In genomic region chr1:160032165-160032827, GRCh38 we compare ENCODE assay signal across 8 cellular contexts. TPM values are rescaled to one million over a fixed set of nuclear protein-coding genes. Genes with fewer than 3 reads are reported as not detected.
A peak's percentile ranks its signal among the peaks of the same experiment; 100 is the strongest.
DNase-seq lines count a peak whose midpoint lies in the region; ATAC-seq and TF ChIP-seq lines count a peak whose summit lies in the region.

No MANE protein-coding gene starts in this region.

- H3K27ac Mint-ChIP-seq in memory B cell, result peak overlapping the region; percentile 65

- H3K4me2 ChIP-seq in OCI-LY3 (ENCODE audit: low read length), result peak overlapping the region; percentile 83

- H3K4me1 ChIP-seq in OCI-LY3 (ENCODE audit: low read length) (peaks cover 15% of the 10 kb centered on the region), upper lobe of right lung (peaks cover 23% of the 10 kb centered on the region)

- H3K4me3 Mint-ChIP-seq in memory B cell, result peak overlapping the region; percentile 98

- H3K36me3 ChIP-seq in OCI-LY3 (replicated peaks; ENCODE audit: low read depth, low read length), result no peaks in the 10 kb centered on the region
- H3K36me3 ChIP-seq in upper lobe of right lung, result no peaks in the 10 kb centered on the region

- TF ChIP-seq CTCF in C4-2B (conservative IDR thresholded peaks at IDR 0.05) (no peak), OCI-LY3 (IDR thresholded peaks at IDR 0.05; ENCODE audit: low read depth, low read length) (no peak), choroid plexus epithelial cell (conservative IDR thresholded peaks at IDR 0.05; ENCODE audit: low read depth, low read length) (no peak), upper lobe of right lung (IDR thresholded peaks at IDR 0.05) (no peak), GM13977 (IDR thresholded peaks at IDR 0.05; ENCODE audit: extremely low read depth, insufficient read depth, missing control alignments) (no peak)

- H3K27me3 ChIP-seq in OCI-LY3 (ENCODE audit: low read depth, low read length) (peaks cover 5% of the 10 kb centered on the region; the same call in 1 of the 2 replicates), upper lobe of right lung (no peaks in the 10 kb centered on the region)

- no peaks in the 10 kb centered on the region for H3K27me3 Mint-ChIP-seq in memory B cell

- no peaks in the 10 kb centered on the region for H3K9me3 Mint-ChIP-seq in memory B cell

- intact Hi-C loops in upper lobe of right lung (cut with DNase I), result no loop called here

- H3K4me3 ChIP-seq in OCI-LY3 (ENCODE audit: low read length) (peak overlapping the region; percentile 88), choroid plexus epithelial cell (ENCODE audit: low read depth, low read length) (peak overlapping the region; percentile 84), upper lobe of right lung (peak overlapping the region; percentile 79)

- ATAC-seq in GM21360 (IDR thresholded peaks at IDR 0.05; ENCODE audit: unreplicated experiment), result peak; percentile 8
- ATAC-seq in memory B cell (ENCODE audit: low read depth), result peak; percentile 10
- peak; percentile 13 for ATAC-seq in upper lobe of right lung

- peaks cover 15% of the 10 kb centered on the region for H3K79me2 ChIP-seq in OCI-LY3 (ENCODE audit: low read length)

- peak overlapping the region; percentile 80 for H3K9ac ChIP-seq in OCI-LY3 (ENCODE audit: low read length)

- peak overlapping the region; percentile 95 for H2AFZ ChIP-seq in OCI-LY3 (ENCODE audit: low read depth, low read length)

- H3K36me3 Mint-ChIP-seq in memory B cell, result peaks cover 2% of the 10 kb centered on the region

- in situ Hi-C loops in GM13977 (cut with MboI; ENCODE audit: low pct_unique_long_range_greater_than_20kb, low sequenced_read_pairs, unreplicated experiment), result no loop called here

- H3K9me3 ChIP-seq in OCI-LY3 (ENCODE audit: insufficient read depth, low read length) (no peaks in the 10 kb centered on the region), upper lobe of right lung (no peaks in the 10 kb centered on the region)

- DNase-seq in choroid plexus epithelial cell (ENCODE audit: low read depth) (no peak), memory B cell (ENCODE audit: low spot score in 2 of 2) (no peak), upper lobe of right lung (no peak), GM13977 (ENCODE audit: low spot score) (no peak), DMS114 treated with DMSO at 0.1 percent for 48 hours (lab: John Stamatoyannopoulos, UW; ENCODE audit: unreplicated experiment) (no peak)

- peaks cover 23% of the 10 kb centered on the region for H3K4me1 Mint-ChIP-seq in memory B cell

- H3K27ac ChIP-seq in C4-2B (peak overlapping the region; percentile 86), OCI-LY3 (ENCODE audit: low read length) (no peak overlapping the region), upper lobe of right lung (peak overlapping the region; percentile 78)

- H4K20me1 ChIP-seq in OCI-LY3 (ENCODE audit: insufficient read depth, low read length), result no peaks in the 10 kb centered on the region

RNA-seq across cellular contexts. Expression of gene PIGM, which starts 0.5 kb away (rescaled TPM):
- 7.1 TPM for total RNA-seq in upper lobe of right lung

RNA-seq across cellular contexts. Expression of gene KCNJ10, which starts 37.7 kb away (rescaled TPM):
- total RNA-seq in upper lobe of right lung, result not detected

RNA-seq across cellular contexts. Expression of gene KCNJ9, which starts 49.0 kb away (rescaled TPM):
- total RNA-seq in upper lobe of right lung, result not detected
